In genomic region chr2:133200684-133201421, GRCh38 we compare ENCODE assay signal across 11 cellular contexts.
DNase-seq lines count a peak whose midpoint lies in the region; ATAC-seq and TF ChIP-seq lines count a peak whose summit lies in the region.
"Had no signal": no experiment of that assay in that cellular context is flagged by ENCODE, and none has a peak within 500 bp of the region (broad histone marks: within the 10 kb centered on the region; RNA-seq: fewer than 3 reads in every experiment).

No MANE protein-coding gene starts in this region.

- H3K27me3 ChIP-seq in BJ (ENCODE audit: control insufficient read depth, insufficient read depth, low read length) (no peaks in the 10 kb centered on the region), lower lobe of right lung (ENCODE audit: low read depth) (no peaks in the 10 kb centered on the region), esophagus muscularis mucosa (no peaks in the 10 kb centered on the region)

- H3K4me1 ChIP-seq in lower lobe of right lung, result no peaks in the 10 kb centered on the region
- no peaks in the 10 kb centered on the region for H3K4me1 ChIP-seq in esophagus muscularis mucosa

- TF ChIP-seq POLR2A in esophagus muscularis mucosa (IDR thresholded peaks at IDR 0.05; ENCODE audit: low read depth), result no peak

- POLR2A ChIA-PET in BJ (lab: Charles Lee), result no interaction called here

- ATAC-seq in lower lobe of right lung (peak; percentile 38 to 79), HG03571 (IDR thresholded peaks at IDR 0.05; ENCODE audit: unreplicated experiment) (no peak)

- CTCF ChIA-PET in BJ (lab: Yijun Ruan, JAX), result no interaction called here

- no peak for TF ChIP-seq EP300 in esophagus muscularis mucosa (IDR thresholded peaks at IDR 0.05)

- H3K9me3 ChIP-seq in lower lobe of right lung (no peaks in the 10 kb centered on the region), esophagus muscularis mucosa (no peaks in the 10 kb centered on the region)

- H3K27ac ChIP-seq in lower lobe of right lung, result no peak overlapping the region
- no peak overlapping the region for H3K27ac ChIP-seq in esophagus muscularis mucosa (replicated peaks in 1 of 4)

- intact Hi-C loops in lower lobe of right lung (cut with DNase I), result no loop called here
- intact Hi-C loops in esophagus muscularis mucosa (cut with DNase I), result no loop called here

- WGBS in esophagus muscularis mucosa, result 77% methylated on average over 8 of the region's 8 CpGs

- in situ Hi-C loops in G401 (cut with HindIII; ENCODE audit: low sequenced_read_pairs), result no loop called here

- no peak for TF ChIP-seq CTCF in BJ (IDR thresholded peaks at IDR 0.05; ENCODE audit: insufficient read depth, low read depth, low read length)
- TF ChIP-seq CTCF in choroid plexus epithelial cell (conservative IDR thresholded peaks at IDR 0.05; ENCODE audit: low read depth, low read length), result no peak
- no peak for TF ChIP-seq CTCF in lower lobe of right lung (IDR thresholded peaks at IDR 0.05)
- TF ChIP-seq CTCF in esophagus muscularis mucosa (IDR thresholded peaks at IDR 0.05), result no peak

- peak; percentile 79 for DNase-seq in BJ (ENCODE audit: low read depth)
- peak; percentile 92 for DNase-seq in NCI-H460 (ENCODE audit: extremely low read depth, low read depth)
- DNase-seq in choroid plexus epithelial cell (ENCODE audit: low read depth), result peak; percentile 94
- DNase-seq in lower lobe of right lung, result no peak
- no peak for DNase-seq in esophagus muscularis mucosa (ENCODE audit: extremely low spot score)
- DNase-seq in G401 (ENCODE audit: low spot score), result no peak
- no peak for DNase-seq in activated T-cell treated with anti-CD3 and anti-CD28 coated beads for 4 hours
- DNase-seq: activated CD8-positive, alpha-beta memory T cell treated with anti-CD3 and anti-CD28 coated beads, Interleukin-2, amount 50 U/mL, for 4 hours; DMS153; NCI-H1436 had no signal

- H3K36me3 ChIP-seq in BJ (ENCODE audit: control insufficient read depth, insufficient read depth, low read length) (no peaks in the 10 kb centered on the region), lower lobe of right lung (no peaks in the 10 kb centered on the region), esophagus muscularis mucosa (no peaks in the 10 kb centered on the region)

- no peak overlapping the region for H3K4me3 ChIP-seq in BJ (ENCODE audit: low read depth, low read length)
- no peak overlapping the region for H3K4me3 ChIP-seq in choroid plexus epithelial cell (ENCODE audit: low read depth, low read length)
- H3K4me3 ChIP-seq in lower lobe of right lung, result no peak overlapping the region
- H3K4me3 ChIP-seq in esophagus muscularis mucosa, result no peak overlapping the region

Comparison
In these comparisons a context has a peak if more than half of its experiments do, and no peak if none do; other contexts are left out.
1. DNase-seq: peak in BJ (single experiment), NCI-H460 (single experiment) and choroid plexus epithelial cell (single experiment); none in lower lobe of right lung (single experiment), esophagus muscularis mucosa (single experiment), G401 (single experiment) and activated T-cell treated with anti-CD3 and anti-CD28 coated beads for 4 hours (single experiment).